In the genomic region with DNA sequence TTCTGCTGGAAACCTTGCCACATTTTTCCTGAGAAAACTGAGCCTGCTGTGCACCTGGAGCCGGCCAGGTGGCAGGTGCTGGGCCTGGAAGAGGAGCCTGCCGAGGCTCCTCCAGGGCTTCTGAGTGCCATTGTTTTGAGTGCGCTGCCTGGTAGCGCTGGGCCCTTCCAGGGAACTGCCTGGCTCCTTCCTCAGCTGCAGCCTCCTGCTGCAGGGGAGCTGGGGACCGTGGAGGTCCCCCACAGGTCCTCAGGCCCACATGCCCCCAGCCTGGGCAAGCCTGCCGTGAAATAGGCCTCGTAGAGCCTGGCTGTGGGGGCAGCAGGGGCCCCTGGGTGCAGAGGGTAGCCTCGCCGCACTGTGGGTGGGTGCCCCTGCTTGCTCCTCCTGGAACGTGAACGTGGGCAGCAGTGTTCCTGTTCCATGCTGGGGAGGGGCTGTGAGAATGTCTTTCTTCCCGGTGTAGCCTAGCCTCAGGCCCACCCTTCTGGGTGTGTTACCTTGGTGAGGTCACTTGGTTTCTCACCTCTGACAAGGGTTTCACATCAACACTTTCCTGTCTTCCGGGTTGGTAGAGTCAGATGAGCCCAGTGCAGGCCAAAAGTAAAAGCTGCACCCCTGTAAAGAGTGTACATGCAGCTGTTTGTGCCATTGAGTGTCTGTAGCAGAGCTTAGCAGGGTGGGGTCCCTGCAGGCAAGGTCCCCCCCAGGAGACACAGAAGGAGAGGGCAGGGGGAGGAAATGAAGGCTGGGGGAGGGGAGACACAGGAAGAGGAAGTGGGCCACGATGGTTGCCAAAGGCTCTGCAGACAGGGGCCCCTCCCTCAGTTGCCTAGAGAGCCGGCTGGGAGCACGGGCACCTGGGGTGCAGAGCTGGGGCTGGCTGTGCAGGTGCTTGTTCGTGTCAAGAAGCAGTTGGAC, we compare ENCODE assay signal across 8 cellular contexts. TPM values are rescaled to one million over a fixed set of nuclear protein-coding genes. Genes with fewer than 3 reads are reported as not detected.
DNase-seq lines count a peak whose midpoint lies in the region; ATAC-seq and TF ChIP-seq lines count a peak whose summit lies in the region.

No MANE protein-coding gene starts in this region.

- no peaks in the 10 kb centered on the region for H3K9me3 ChIP-seq in ovary

- peaks cover 1% of the 10 kb centered on the region for H3K4me1 ChIP-seq in urinary bladder (ENCODE audit: insufficient read depth)
- peaks cover 15% of the 10 kb centered on the region for H3K4me1 ChIP-seq in ovary (ENCODE audit: insufficient read depth)

- no peak for TF ChIP-seq POLR2A in ovary (IDR thresholded peaks at IDR 0.05)

- in situ Hi-C loops in G401 (cut with HindIII; ENCODE audit: low sequenced_read_pairs), result no loop called here

- peak overlapping the region; percentile 76 for H3K27ac Mint-ChIP-seq in memory B cell

- H3K36me3 ChIP-seq in urinary bladder (ENCODE audit: insufficient read depth) (no peaks in the 10 kb centered on the region), ovary (no peaks in the 10 kb centered on the region)

- WGBS in urinary bladder, result 63% methylated on average over 17 of the region's 17 CpGs
- 75 to 83% (median 81%) methylated on average over 15 to 17 of the region's 17 CpGs for WGBS in ovary, 3 donors

- no peaks in the 10 kb centered on the region for H3K9me3 Mint-ChIP-seq in memory B cell

- intact Hi-C loops in ovary (cut with DNase I), result loop anchor here in 1 of 4 donors (10.0 kb wide), 1 partner anchor 124 kb away; no protein-coding TSS in a partner anchor

- H3K27ac ChIP-seq in urinary bladder (ENCODE audit: low read depth) (peak overlapping the region; percentile 66), ovary (no peak overlapping the region)

- ATAC-seq in GM21381 (IDR thresholded peaks at IDR 0.05; ENCODE audit: unreplicated experiment) (peak; percentile 57), memory B cell (ENCODE audit: low read depth) (peak; percentile 82)

- TF ChIP-seq EP300 in ovary (IDR thresholded peaks at IDR 0.05), result no peak

- no peak overlapping the region for H3K4me3 ChIP-seq in urinary bladder (ENCODE audit: low read depth, low read length)
- H3K4me3 ChIP-seq in ovary, result no peak overlapping the region

- peaks cover 4% of the 10 kb centered on the region for H3K36me3 Mint-ChIP-seq in memory B cell

- H3K4me1 Mint-ChIP-seq in memory B cell, result peaks cover 77% of the 10 kb centered on the region

- H3K27me3 ChIP-seq in ovary, result no peaks in the 10 kb centered on the region

- H3K27me3 Mint-ChIP-seq in memory B cell, result no peaks in the 10 kb centered on the region

- peak overlapping the region; percentile 67 for H3K4me3 Mint-ChIP-seq in memory B cell

- no peak for TF ChIP-seq CTCF in ovary (IDR thresholded peaks at IDR 0.05)

- DNase-seq in G401 (ENCODE audit: low spot score) (peak; percentile 78), HUDEP-2 (lab: John Stamatoyannopoulos, UW; ENCODE audit: unreplicated experiment in 76 of 76) (peak in 39 of 76 experiments; percentile 15 to 63 (median 36)), RPMI8226 (peak; percentile 92), memory B cell (ENCODE audit: low spot score in 2 of 2) (peak; percentile 76 to 88), ovary (no peak)
- peak; percentile 54 for DNase-seq in activated naive CD4-positive, alpha-beta T cell treated with anti-CD3 and anti-CD28 coated beads, Interleukin-2, amount 50 U/mL, for 16 hours

RNA-seq across cellular contexts. Expression of a gene that starts 34.5 kb away (rescaled TPM):
- 7.6 and 14.2 TPM in 2 replicates for total RNA-seq in G401 (2014; rRNA removed; shearing (Covaris generic))
- total RNA-seq in urinary bladder (24.3 TPM), ovary (10 to 100 TPM; 14.8 to 58.2 (median 36.0) TPM)
- polyA plus RNA-seq in urinary bladder (65.0 TPM), ovary (10 to 100 TPM; 15.9 to 52.7 TPM)

Comparison
In these comparisons a context has a peak if more than half of its experiments do, and no peak if none do; other contexts are left out.
1. DNase-seq: peak in G401 (single experiment), HUDEP-2 (39 of 76), RPMI8226 (single experiment), activated naive CD4-positive, alpha-beta T cell treated with anti-CD3 and anti-CD28 coated beads, Interleukin-2, amount 50 U/mL, for 16 hours (single experiment) and memory B cell (2 of 2); none in ovary (0 of 5).